ENCODE assay signal across 28 cellular contexts in the genomic region with DNA sequence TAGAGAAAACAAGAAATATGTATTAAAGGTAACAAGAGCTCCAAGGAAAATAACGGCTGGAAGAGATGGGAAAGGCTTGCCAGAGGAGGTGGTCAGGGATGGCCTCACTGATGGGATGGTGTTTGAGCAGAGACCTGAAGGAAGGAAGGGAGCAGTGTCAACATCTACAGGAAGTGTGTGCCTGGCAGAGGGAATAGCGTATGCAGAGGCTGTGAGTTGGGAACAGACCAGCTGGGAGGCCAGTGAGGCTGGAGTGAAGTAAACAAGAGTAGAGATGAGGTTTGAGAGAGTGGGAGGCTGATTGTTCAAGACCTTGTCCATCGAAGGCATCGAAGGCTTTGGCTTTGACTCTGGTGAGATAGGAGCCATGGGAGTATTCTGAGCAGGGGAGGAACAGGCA. TPM values are rescaled to one million over a fixed set of nuclear protein-coding genes. Genes with fewer than 3 reads are reported as not detected.
"Had no signal": no experiment of that assay in that cellular context is flagged by ENCODE, and none has a peak within 500 bp of the region (broad histone marks: within the 10 kb centered on the region; RNA-seq: fewer than 3 reads in every experiment).

No MANE protein-coding gene starts in this region.

- ATAC-seq: activated naive CD4-positive, alpha-beta T cell treated with anti-CD3 and anti-CD28 coated beads, Interleukin-2, amount 50 U/mL, for 72 hours; activated naive CD8-positive, alpha-beta T cell treated with anti-CD3 and anti-CD28 coated beads, Interleukin-2, amount 50 U/mL, for 24 hours; activated T-cell treated with anti-CD3 and anti-CD28 coated beads, Interleukin-2, amount 50 U/mL, for 4 hours; SK-N-SH treated with all-trans-retinoic acid at 6 μM for 48 hours; T-helper 17 cell had no signal

- H3K4me3 Mint-ChIP-seq: activated CD4-positive, alpha-beta memory T cell treated with anti-CD3 and anti-CD28 coated beads for 36 hours; activated CD4-positive, alpha-beta T cell treated with anti-CD3 and anti-CD28 coated beads, Interleukin-2, amount 10 ng/mL, durations not matched to agents 7 days and 5 days; activated naive CD8-positive, alpha-beta T cell treated with anti-CD3 and anti-CD28 coated beads, Interleukin-2, amount 50 U/mL, for 24 hours; activated T-cell treated with anti-CD3 and anti-CD28 coated beads, Interleukin-2, amount 50 U/mL, for 4 hours; T-helper 17 cell had no signal

- H3K4me3 ChIP-seq: MG63, Peyer's patch, SJSA1 had no signal

- H3K36me3 ChIP-seq: brain microvascular endothelial cell, MG63, Peyer's patch, SJSA1 had no signal

- DNase-seq: activated CD4-positive, alpha-beta memory T cell treated with anti-CD3 and anti-CD28 coated beads for 36 hours; activated CD4-positive, alpha-beta T cell treated with anti-CD3 and anti-CD28 coated beads, Interleukin-2, amount 10 ng/mL, durations not matched to agents 7 days and 5 days; activated CD4-positive, CD25-positive, alpha-beta regulatory T cell; activated CD8-positive, alpha-beta memory T cell treated with anti-CD3 and anti-CD28 coated beads for 24 hours; activated effector memory CD4-positive, alpha-beta T cell treated with anti-CD3 and anti-CD28 coated beads, Interleukin-2, amount 50 U/mL, for 16 hours; activated naive CD4-positive, alpha-beta T cell treated with Interleukin-2 at 50 U/mL for 16 hours; activated naive CD8-positive, alpha-beta T cell treated with anti-CD3 and anti-CD28 coated beads, Interleukin-2, amount 50 U/mL, for 24 hours; activated T-cell treated with anti-CD3 and anti-CD28 coated beads, Interleukin-2, amount 50 U/mL, for 4 hours; brain microvascular endothelial cell; MG63; NCI-H1105; NCI-H1436; NCI-H1694 treated with DMSO at 0.1 percent for 48 hours; NCI-H2081; NCI-H510A treated with DMSO at 0.1 percent for 48 hours; NCI-H69; NK-92 treated with Interleukin-12 subunit alpha and Interleukin-12 subunit beta, amount 100 ng/mL, for 24 hours; OCI-M1; Peyer's patch; SHP77; T-helper 17 cell; T-helper 9 cell had no signal

- H3K27me3 Mint-ChIP-seq: activated CD4-positive, alpha-beta memory T cell treated with anti-CD3 and anti-CD28 coated beads for 36 hours; activated naive CD8-positive, alpha-beta T cell treated with anti-CD3 and anti-CD28 coated beads, Interleukin-2, amount 50 U/mL, for 24 hours; T-helper 17 cell had no signal

- FAIRE-seq: TTC549 had no signal

- H3K27ac ChIP-seq: brain microvascular endothelial cell, Peyer's patch, RWPE1, SJSA1 had no signal

- H3K27me3 ChIP-seq: brain microvascular endothelial cell, MG63, Peyer's patch had no signal

- H3K4me1 ChIP-seq: Peyer's patch had no signal

- H3K27ac Mint-ChIP-seq: activated CD4-positive, alpha-beta memory T cell treated with anti-CD3 and anti-CD28 coated beads for 36 hours; activated CD4-positive, alpha-beta T cell treated with anti-CD3 and anti-CD28 coated beads, Interleukin-2, amount 10 ng/mL, durations not matched to agents 7 days and 5 days; activated naive CD8-positive, alpha-beta T cell treated with anti-CD3 and anti-CD28 coated beads, Interleukin-2, amount 50 U/mL, for 24 hours; T-helper 17 cell had no signal

RNA-seq across cellular contexts. Expression of a gene that starts 6.9 kb away (rescaled TPM):
- total RNA-seq: SJSA1 had no signal

RNA-seq across cellular contexts. Expression of a gene that starts 38.4 kb away (rescaled TPM):
- total RNA-seq: activated CD4-positive, alpha-beta memory T cell treated with anti-CD3 and anti-CD28 coated beads for 36 hours; activated CD4-positive, alpha-beta T cell treated with anti-CD3 and anti-CD28 coated beads, Interleukin-2, amount 10 ng/mL, durations not matched to agents 7 days and 5 days; activated naive CD4-positive, alpha-beta T cell treated with anti-CD3 and anti-CD28 coated beads, Interleukin-2, amount 50 U/mL, for 72 hours; activated T-cell treated with anti-CD3 and anti-CD28 coated beads, Interleukin-2, amount 50 U/mL, for 4 hours; cardiac septum; Peyer's patch; SJSA1; T-helper 17 cell had no signal
